Comparison of ENCODE assay signal across 8 cellular contexts in genomic region chr14:105315941-105316562, GRCh38. TPM values are rescaled to one million over a fixed set of nuclear protein-coding genes. Genes with fewer than 3 reads are reported as not detected.
DNase-seq lines count a peak whose midpoint lies in the region; TF ChIP-seq lines count a peak whose summit lies in the region.

No MANE protein-coding gene starts in this region.

- no peaks in the 10 kb centered on the region for H3K27me3 ChIP-seq in A673 (replicated peaks; ENCODE audit: insufficient read depth, low read depth, low read length, poor library complexity)
- H3K27me3 ChIP-seq in mesenchymal stem cell (ENCODE audit: control insufficient read depth in 1 of 2, insufficient read depth in 1 of 2, low read length in 2 of 2) = no peaks in the 10 kb centered on the region

- H3K9ac ChIP-seq in mesenchymal stem cell (ENCODE audit: low read length) = peak overlapping the region; percentile 80

- in situ Hi-C loops in astrocyte of the cerebellum (cut with HindIII; ENCODE audit: low sequenced_read_pairs) = no loop called here

- no peak overlapping the region for H3K4ac ChIP-seq in mesenchymal stem cell (ENCODE audit: low read depth in 1 of 2, low read length in 2 of 2)

- no peak overlapping the region for H2AFZ ChIP-seq in mesenchymal stem cell (ENCODE audit: low read depth, low read length)

- H3K4me1 ChIP-seq in A673 (ENCODE audit: insufficient read depth, low read length, poor library complexity, severe bottlenecking) = peaks cover 17% of the 10 kb centered on the region
- H3K4me1 ChIP-seq in mesenchymal stem cell (ENCODE audit: control insufficient read depth, insufficient read depth, low read depth, low read length) = peaks cover 21% of the 10 kb centered on the region

- peak overlapping the region; percentile 73 for H3K4me3 ChIP-seq in A673 (ENCODE audit: low read depth, low read length, poor library complexity, severe bottlenecking)
- H3K4me3 ChIP-seq in HFF-Myc (replicated peaks; ENCODE audit: low read depth, low read length) = peak overlapping the region; percentile 64
- H3K4me3 ChIP-seq in astrocyte of the cerebellum (ENCODE audit: low read depth, low read length) = peak overlapping the region; percentile 64
- H3K4me3 ChIP-seq in mesenchymal stem cell (ENCODE audit: insufficient read depth in 1 of 2, low read depth in 1 of 2, low read length in 2 of 2) = peak overlapping the region; percentile 14 to 92

- no peak overlapping the region for H4K91ac ChIP-seq in mesenchymal stem cell (ENCODE audit: low read length)

- POLR2A ChIA-PET in A673 (lab: Charles Lee; ENCODE audit: low non-redundant PET) = no interaction called here

- peaks cover 16% of the 10 kb centered on the region for H3K79me1 ChIP-seq in mesenchymal stem cell (replicated peaks; ENCODE audit: low read length, poor library complexity, severe bottlenecking)

- H3K9me3 ChIP-seq in A673 (ENCODE audit: low read depth, low read length, poor library complexity, severe bottlenecking) (no peaks in the 10 kb centered on the region), mesenchymal stem cell (ENCODE audit: control insufficient read depth, low read length) (no peaks in the 10 kb centered on the region)

- DNase-seq in A673 (ENCODE audit: low spot score) (no peak), HFF-Myc (ENCODE audit: extremely low read depth, low read depth) (no peak), astrocyte of the cerebellum (ENCODE audit: low read depth) (no peak), mesenchymal stem cell (peak; percentile 29), NCI-H146 (lab: John Stamatoyannopoulos, UW) (no peak), NCI-H2171 treated with DMSO at 0.1 percent for 48 hours (lab: John Stamatoyannopoulos, UW) (no peak), NCI-H187 (lab: John Stamatoyannopoulos, UW) (no peak)
- no peak for DNase-seq in stimulated activated CD4-positive, alpha-beta T cell treated with anti-CD3 and anti-CD28 coated beads, Interleukin-2, amount 100 ng/mL, for 48 hours

- CTCF ChIA-PET in A673 (lab: Charles Lee) = interaction anchor here (0.7 kb wide), 1 partner anchor 36 kb away, joined by 3 read pairs; no protein-coding TSS in a partner anchor

- BruUV-seq in A673 (replicated peaks; lab: Mats Ljungman, UMichigan) = TSS peak; percentile 18

- peak overlapping the region in 1 of 2 experiments; percentile 22 for H3K14ac ChIP-seq in mesenchymal stem cell (ENCODE audit: low read length in 2 of 2)

- H3K36me3 ChIP-seq in A673 (ENCODE audit: insufficient read depth, low read length, poor library complexity, severe bottlenecking) (no peaks in the 10 kb centered on the region), mesenchymal stem cell (ENCODE audit: control insufficient read depth in 1 of 2, insufficient read depth in 2 of 2, low read depth in 1 of 2, low read length in 2 of 2) (no peaks in the 10 kb centered on the region)

- WGBS in mesenchymal stem cell = 81% methylated on average over 14 of the region's 14 CpGs

- no peak overlapping the region for H3K27ac ChIP-seq in A673 (ENCODE audit: low read depth, low read length, poor library complexity, severe bottlenecking)
- no peak overlapping the region for H3K27ac ChIP-seq in mesenchymal stem cell (ENCODE audit: low read length, poor library complexity, severe bottlenecking)

- no peak overlapping the region for H2BK12ac ChIP-seq in mesenchymal stem cell (ENCODE audit: low read length in 2 of 2)

- H2BK5ac ChIP-seq in mesenchymal stem cell (ENCODE audit: low read depth, low read length, poor library complexity, severe bottlenecking) = no peak overlapping the region

- no peak overlapping the region for H2BK120ac ChIP-seq in mesenchymal stem cell (ENCODE audit: low read depth, low read length)

- H3K4me2 ChIP-seq in mesenchymal stem cell (ENCODE audit: low read length, poor library complexity, severe bottlenecking) = peak overlapping the region; percentile 55

- H2AK5ac ChIP-seq in mesenchymal stem cell (ENCODE audit: low read length, severe bottlenecking) = no peak overlapping the region

- TF ChIP-seq CTCF in A673 (conservative IDR thresholded peaks at IDR 0.05; ENCODE audit: low read depth, low read length) (no peak), HFF-Myc (IDR thresholded peaks at IDR 0.05; ENCODE audit: low read depth, low read length, missing control alignments) (no peak), astrocyte of the cerebellum (IDR thresholded peaks at IDR 0.05; ENCODE audit: low read depth, low read length, missing control alignments) (no peak)

- H2BK15ac ChIP-seq in mesenchymal stem cell (ENCODE audit: low read depth, poor library complexity, severe bottlenecking) = no peak overlapping the region

- peak overlapping the region in 1 of 2 experiments; percentile 88 for H3K23ac ChIP-seq in mesenchymal stem cell (ENCODE audit: low read length in 2 of 2)

- H3K18ac ChIP-seq in mesenchymal stem cell (ENCODE audit: low read depth in 1 of 2, low read length in 2 of 2) = peak overlapping the region in 1 of 2 experiments; percentile 48

- H4K8ac ChIP-seq in mesenchymal stem cell (ENCODE audit: low read length) = no peak overlapping the region

- intact Hi-C loops in A673 (cut with micrococcal nuclease; ENCODE audit: unreplicated experiment) = no loop called here

RNA-seq across cellular contexts. Expression of gene PACS2, which starts 1.5 kb away (rescaled TPM):
- total RNA-seq in A673 (2021) = 52.5 and 63.4 TPM in 2 replicates
- polyA plus RNA-seq in mesenchymal stem cell (2013, experiment 1 of 2) = 39.0 TPM
- 35.9 TPM for polyA plus RNA-seq in mesenchymal stem cell (2013, experiment 2 of 2)

RNA-seq across cellular contexts. Expression of gene BRF1, which starts 15.3 kb away (rescaled TPM):
- 41.8 and 48.0 TPM in 2 replicates for total RNA-seq in A673 (2021)
- 11.5 TPM for polyA plus RNA-seq in mesenchymal stem cell (2013, experiment 1 of 2)
- 11.0 TPM for polyA plus RNA-seq in mesenchymal stem cell (2013, experiment 2 of 2)
